In the genomic region with DNA sequence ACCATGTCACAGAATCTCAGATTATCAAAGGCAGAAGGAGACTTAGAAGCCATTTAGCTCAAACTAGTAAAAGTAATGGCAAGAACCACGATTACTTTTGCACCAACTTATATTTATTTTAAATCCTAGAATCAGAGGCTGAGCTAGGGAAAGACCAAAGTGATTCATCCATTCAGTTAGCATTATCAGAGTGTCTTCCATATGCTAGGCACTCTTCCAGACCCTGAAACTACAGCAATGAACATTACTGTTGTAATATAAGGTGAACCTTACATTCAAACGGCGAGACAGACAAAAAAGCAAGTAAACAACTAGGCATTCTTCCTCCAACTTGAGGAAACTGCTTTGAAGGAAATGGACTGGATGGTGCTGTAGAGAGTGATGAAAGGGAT, we compare ENCODE assay signal across 34 cellular contexts. TPM values are rescaled to one million over a fixed set of nuclear protein-coding genes. Genes with fewer than 3 reads are reported as not detected.
DNase-seq lines count a peak whose midpoint lies in the region; ATAC-seq, FAIRE-seq and TF ChIP-seq lines count a peak whose summit lies in the region.
"Had no signal": no experiment of that assay in that cellular context is flagged by ENCODE, and none has a peak within 500 bp of the region (broad histone marks: within the 10 kb centered on the region; RNA-seq: fewer than 3 reads in every experiment).

No MANE protein-coding gene starts in this region.

- 0 out of 2 replicates have a peak overlapping the region, but pooled peaks have one; percentile 11 for H2BK120ac ChIP-seq in IMR-90 (ENCODE audit: low read depth, low read length)

- H3K36me3 ChIP-seq in IMR-90 (ENCODE audit: control insufficient read depth, insufficient read depth, low read length) = no peaks in the 10 kb centered on the region
- no peaks in the 10 kb centered on the region for H3K36me3 ChIP-seq in mammary epithelial cell (ENCODE audit: insufficient read depth, low read length)
- no peaks in the 10 kb centered on the region for H3K36me3 ChIP-seq in esophagus squamous epithelium
- H3K36me3 ChIP-seq: colonic mucosa, thyroid gland had no signal

- H3K14ac ChIP-seq in IMR-90 (replicated peaks; ENCODE audit: low read depth, low read length) = peak overlapping the region; percentile 44; the same call in 1 of the 2 replicates

- H3K4me3 ChIP-seq in A549 = no peak overlapping the region
- H3K4me3 ChIP-seq in IMR-90 (ENCODE audit: insufficient read depth, low read depth, low read length) = no peak overlapping the region
- H3K4me3 ChIP-seq in mammary epithelial cell (replicated peaks in 1 of 3; ENCODE audit: insufficient read depth in 1 of 3, low read depth in 2 of 3, low read length in 3 of 3) = no peak overlapping the region
- H3K4me3 ChIP-seq in esophagus squamous epithelium = no peak overlapping the region
- H3K4me3 ChIP-seq: colonic mucosa, thyroid gland had no signal

- no peak for ATAC-seq in A549
- peak; percentile 53 for ATAC-seq in IMR-90 (ENCODE audit: low read depth)
- no peak for ATAC-seq in foreskin keratinocyte
- ATAC-seq in activated CD8-positive, alpha-beta T cell treated with anti-CD3 and anti-CD28 coated beads, Interleukin-2, amount 10 ng/mL, durations not matched to agents 7 days and 5 days = no peak
- ATAC-seq in GM19452 (IDR thresholded peaks at IDR 0.05; ENCODE audit: unreplicated experiment) = no peak
- ATAC-seq: esophagus mucosa; naive thymus-derived CD8-positive, alpha-beta T cell; stimulated activated naive CD8-positive, alpha-beta T cell treated with anti-CD3 and anti-CD28 coated beads, Interleukin-15, Interleukin-2, amounts not matched to agents 100 U/mL and 50 U/mL, for 24 hours had no signal

- WGBS in A549 (ENCODE audit: missing lambda C conversion rate) = 84% methylated on average over 3 of the region's 3 CpGs
- no CpG with 5 or more reads among the region's 3 CpGs for WGBS in IMR-90 (ENCODE audit: extremely low coverage in 2 of 2, insufficient read length in 1 of 2), 2 experiments
- WGBS in mammary epithelial cell (ENCODE audit: low coverage, missing lambda C conversion rate) = 97% methylated on average over 3 of the region's 3 CpGs
- 70 to 76% methylated on average over 3 of the region's 3 CpGs for WGBS in esophagus squamous epithelium, 2 donors

- peak overlapping the region; percentile 79 for H3K4me2 ChIP-seq in A549
- no peak overlapping the region for H3K4me2 ChIP-seq in IMR-90 (ENCODE audit: low read depth, low read length)
- no peak overlapping the region for H3K4me2 ChIP-seq in mammary epithelial cell (ENCODE audit: insufficient read depth, low read depth, low read length)

- H4K91ac ChIP-seq in IMR-90 (ENCODE audit: insufficient read depth, low read depth, low read length) = peak overlapping the region; percentile 31; the same call in 1 of the 2 replicates

- H3K56ac ChIP-seq in IMR-90 (ENCODE audit: extremely low read depth, insufficient read depth, low read length) = no peak overlapping the region

- intact Hi-C loops in IMR-90 (cut with micrococcal nuclease) (no loop called here), mammary epithelial cell (cut with micrococcal nuclease) (loop anchor here (5.0 kb wide), 1 partner anchor 449 kb away; no protein-coding TSS in a partner anchor), esophagus squamous epithelium (cut with DNase I) (no loop called here)

- no peak for DNase-seq in A549 (ENCODE audit: low read depth in 1 of 2, low spot score in 1 of 2)
- peak; percentile 71 for DNase-seq in IMR-90
- peak; percentile 24 for DNase-seq in mammary epithelial cell
- DNase-seq in foreskin keratinocyte = no peak
- no peak for DNase-seq in activated CD8-positive, alpha-beta T cell treated with anti-CD3 and anti-CD28 coated beads, Interleukin-2, amount 10 ng/mL, durations not matched to agents 7 days and 5 days
- DNase-seq in DMS53 treated with DMSO at 0.1 percent for 48 hours (lab: John Stamatoyannopoulos, UW; ENCODE audit: unreplicated experiment) = no peak
- DNase-seq in esophagus squamous epithelium (lab: John Stamatoyannopoulos, UW) = no peak
- DNase-seq: activated B cell treated with CpG ODN at 0.5 μM for 24 hours; activated CD4-positive, alpha-beta T cell treated with anti-CD3 and anti-CD28 coated beads, Interleukin-2, amount 50 U/mL, for 1 hour; activated naive CD4-positive, alpha-beta T cell treated with anti-CD3 and anti-CD28 coated beads for 36 hours; amniotic stem cell; colonic mucosa; DMS53; effector memory CD4-positive, alpha-beta T cell; GDM1; H9; MM.1S; naive thymus-derived CD8-positive, alpha-beta T cell; NCI-H2081; NCI-H774; occipital lobe; SHP77; stimulated activated naive CD8-positive, alpha-beta T cell treated with anti-CD3 and anti-CD28 coated beads, Interleukin-15, Interleukin-2, amounts not matched to agents 100 U/mL and 50 U/mL, for 24 hours; T1000; thyroid gland had no signal

- H3K4me1 ChIP-seq in A549 (peaks cover 65% of the 10 kb centered on the region), IMR-90 (ENCODE audit: control insufficient read depth, insufficient read depth, low read length) (peaks cover 10% of the 10 kb centered on the region), mammary epithelial cell (ENCODE audit: insufficient read depth, low read length) (peaks cover 67% of the 10 kb centered on the region), foreskin keratinocyte (peaks cover 47% of the 10 kb centered on the region), esophagus squamous epithelium (peaks cover 18 to 68% (median 24%) of the 10 kb centered on the region in 3 donors)
- H3K4me1 ChIP-seq: thyroid gland had no signal

- H3K27ac Mint-ChIP-seq in activated CD8-positive, alpha-beta T cell treated with anti-CD3 and anti-CD28 coated beads, Interleukin-2, amount 10 ng/mL, durations not matched to agents 7 days and 5 days = no peak overlapping the region
- H3K27ac Mint-ChIP-seq: activated B cell treated with CpG ODN at 0.5 μM for 24 hours; activated naive CD4-positive, alpha-beta T cell treated with anti-CD3 and anti-CD28 coated beads for 36 hours; H9; naive thymus-derived CD8-positive, alpha-beta T cell had no signal

- CTCF ChIA-PET in A549 (lab: Yijun Ruan, JAX) = interaction anchor here (0.9 to 19.0 kb wide), 9 partner anchors 9 to 102 kb away, joined by 3 to 386 read pairs (median 17); partner anchors contain the start of genes PDE6A and SLC26A2
- CTCF ChIA-PET in IMR-90 (lab: Yijun Ruan, JAX) = interaction anchor here (1.0 to 1.3 kb wide), 2 partner anchors 25 to 84 kb away, joined by 3 to 5 read pairs; no protein-coding TSS in a partner anchor
- CTCF ChIA-PET in mammary epithelial cell (lab: Charles Lee; ENCODE audit: low non-redundant PET) = no interaction called here
- CTCF ChIA-PET in activated CD8-positive, alpha-beta T cell treated with anti-CD3 and anti-CD28 coated beads, Interleukin-2, amount 10 ng/mL, durations not matched to agents 7 days and 5 days (lab: Charles Lee) = interaction anchor here (0.7 to 1.3 kb wide), 2 partner anchors 22 to 84 kb away, joined by 3 to 5 read pairs; no protein-coding TSS in a partner anchor

- TF ChIP-seq CTCF in A549 (IDR thresholded peaks at IDR 0.05) (no peak), IMR-90 (conservative IDR thresholded peaks at IDR 0.05; ENCODE audit: low read depth, low read length) (no peak), mammary epithelial cell (conservative IDR thresholded peaks at IDR 0.05 in 1 of 2, IDR thresholded peaks at IDR 0.05 in 1 of 2; ENCODE audit: extremely low read depth in 1 of 2, insufficient read depth in 1 of 2, low read depth in 1 of 2, low read length in 2 of 2) (no peak), foreskin keratinocyte (conservative IDR thresholded peaks at IDR 0.05) (no peak), esophagus squamous epithelium (IDR thresholded peaks at IDR 0.05) (no peak)

- H2AFZ ChIP-seq in IMR-90 (replicated peaks; ENCODE audit: low read length, poor library complexity) (peak overlapping the region; percentile 24), mammary epithelial cell (ENCODE audit: low read depth, low read length) (peak overlapping the region; percentile 14)

- no TSS peak for BruUV-seq in IMR-90 (replicated peaks; lab: Mats Ljungman, UMichigan)
- no TSS peak for BruUV-seq in mammary epithelial cell (replicated peaks; lab: Mats Ljungman, UMichigan)

- peak overlapping the region; percentile 17 for H2AK9ac ChIP-seq in IMR-90 (replicated peaks; ENCODE audit: low read depth, low read length, poor library complexity)

- TF ChIP-seq RAD21 in A549 (conservative IDR thresholded peaks at IDR 0.05 in 1 of 2, IDR thresholded peaks at IDR 0.05 in 1 of 2) = no peak
- TF ChIP-seq RAD21 in IMR-90 (IDR thresholded peaks at IDR 0.05; ENCODE audit: low read length) = no peak

- no peak overlapping the region for H4K5ac ChIP-seq in IMR-90 (ENCODE audit: low read depth, low read length)

- H3K27ac ChIP-seq in A549 (peak overlapping the region; percentile 85 to 91), IMR-90 (ENCODE audit: insufficient read depth, low read length) (no peak overlapping the region), mammary epithelial cell (ENCODE audit: insufficient read depth, low read depth, low read length) (peak overlapping the region; percentile 100), foreskin keratinocyte (peak overlapping the region; percentile 66), esophagus squamous epithelium (peak overlapping the region in 2 of 4 donors; percentile 80 to 86)
- H3K27ac ChIP-seq: thyroid gland had no signal

- peak overlapping the region in 1 of 2 experiments; percentile 30; a peak in 1 of 4 replicates for H4K8ac ChIP-seq in IMR-90 (ENCODE audit: low read depth in 2 of 2, low read length in 2 of 2)

- H2BK15ac ChIP-seq in IMR-90 (ENCODE audit: low read depth, low read length) = peak overlapping the region; percentile 51; the same call in 2 of the 3 replicates

- H3K4ac ChIP-seq in IMR-90 (ENCODE audit: low read depth, low read length) = peak overlapping the region; percentile 49

- peak overlapping the region; percentile 46; the same call in 1 of the 2 replicates for H2BK20ac ChIP-seq in IMR-90 (ENCODE audit: low read depth, low read length)

- H3K4me1 Mint-ChIP-seq in activated CD8-positive, alpha-beta T cell treated with anti-CD3 and anti-CD28 coated beads, Interleukin-2, amount 10 ng/mL, durations not matched to agents 7 days and 5 days (ENCODE audit: low read depth) = no peaks in the 10 kb centered on the region
- H3K4me1 Mint-ChIP-seq: activated B cell treated with CpG ODN at 0.5 μM for 24 hours; naive thymus-derived CD8-positive, alpha-beta T cell had no signal

- no peak overlapping the region for H3K18ac ChIP-seq in IMR-90 (ENCODE audit: low read depth, low read length)

- peak overlapping the region; percentile 40; the same call in 1 of the 2 replicates for H3K23ac ChIP-seq in IMR-90 (ENCODE audit: low read depth, low read length)

- peaks cover 20% of the 10 kb centered on the region for H3K9me1 ChIP-seq in IMR-90 (ENCODE audit: insufficient read depth, low read length)

- H3K79me2 ChIP-seq in mammary epithelial cell (ENCODE audit: insufficient read depth, low read length) = no peaks in the 10 kb centered on the region

- H3K9ac ChIP-seq in IMR-90 (ENCODE audit: low read depth, low read length) = no peak overlapping the region
- H3K9ac ChIP-seq in mammary epithelial cell (ENCODE audit: insufficient read depth, low read length) = peak overlapping the region; percentile 7

- no peak overlapping the region for H2BK5ac ChIP-seq in IMR-90 (ENCODE audit: low read depth, low read length, poor library complexity, severe bottlenecking)

- H3K4me3 Mint-ChIP-seq in activated CD8-positive, alpha-beta T cell treated with anti-CD3 and anti-CD28 coated beads, Interleukin-2, amount 10 ng/mL, durations not matched to agents 7 days and 5 days = no peak overlapping the region
- H3K4me3 Mint-ChIP-seq: activated B cell treated with CpG ODN at 0.5 μM for 24 hours; activated naive CD4-positive, alpha-beta T cell treated with anti-CD3 and anti-CD28 coated beads for 36 hours; H9; naive thymus-derived CD8-positive, alpha-beta T cell had no signal

- no peaks in the 10 kb centered on the region for H3K79me1 ChIP-seq in IMR-90 (ENCODE audit: low read depth in 1 of 2, low read length in 2 of 2)

- no peak for FAIRE-seq in A549 (lab: Jason Lieb, UNC)
- FAIRE-seq: GM19239, islet of Langerhans had no signal

- H4K20me1 ChIP-seq in IMR-90 (ENCODE audit: insufficient read depth, low read length) = no peaks in the 10 kb centered on the region
- no peaks in the 10 kb centered on the region for H4K20me1 ChIP-seq in mammary epithelial cell (ENCODE audit: insufficient read depth, low read length)

- dilution Hi-C loops in IMR-90 (cut with HindIII; ENCODE audit: low sequenced_read_pairs, unreplicated experiment) (no loop called here), mammary epithelial cell (cut with HindIII; ENCODE audit: low sequenced_read_pairs) (no loop called here)

- H2AK5ac ChIP-seq in IMR-90 (ENCODE audit: low read depth, low read length) = peak overlapping the region; percentile 42; the same call in 1 of the 2 replicates

- no peak for TF ChIP-seq EP300 in A549 (IDR thresholded peaks at IDR 0.05)

- H3K9me3 Mint-ChIP-seq in activated CD8-positive, alpha-beta T cell treated with anti-CD3 and anti-CD28 coated beads, Interleukin-2, amount 10 ng/mL, durations not matched to agents 7 days and 5 days (ENCODE audit: insufficient read depth) = no peaks in the 10 kb centered on the region
- H3K9me3 Mint-ChIP-seq: activated B cell treated with CpG ODN at 0.5 μM for 24 hours; activated naive CD4-positive, alpha-beta T cell treated with anti-CD3 and anti-CD28 coated beads for 36 hours; H9; naive thymus-derived CD8-positive, alpha-beta T cell had no signal

- in situ Hi-C loops in IMR-90 (cut with MboI; ENCODE audit: low sequenced_read_pairs) (no loop called here), mammary epithelial cell (cut with MboI; ENCODE audit: low sequenced_read_pairs in 2 of 2) (no loop called here)

- TF ChIP-seq POLR2A in A549 (IDR thresholded peaks at IDR 0.05; ENCODE audit: low read length) (no peak), IMR-90 (IDR thresholded peaks at IDR 0.05; ENCODE audit: low read depth, low read length) (no peak), esophagus squamous epithelium (IDR thresholded peaks at IDR 0.05) (no peak)

- no peaks in the 10 kb centered on the region for H3K36me3 Mint-ChIP-seq in activated CD8-positive, alpha-beta T cell treated with anti-CD3 and anti-CD28 coated beads, Interleukin-2, amount 10 ng/mL, durations not matched to agents 7 days and 5 days (ENCODE audit: low read depth)
- H3K36me3 Mint-ChIP-seq: naive thymus-derived CD8-positive, alpha-beta T cell had no signal

- no peaks in the 10 kb centered on the region for H3K9me3 ChIP-seq in A549
- no peaks in the 10 kb centered on the region for H3K9me3 ChIP-seq in IMR-90 (ENCODE audit: control insufficient read depth, insufficient read depth, low read length)
- no peaks in the 10 kb centered on the region for H3K9me3 ChIP-seq in mammary epithelial cell (replicated peaks; ENCODE audit: insufficient read depth, low read length)
- no peaks in the 10 kb centered on the region for H3K9me3 ChIP-seq in esophagus squamous epithelium
- H3K9me3 ChIP-seq: colonic mucosa, thyroid gland had no signal

- peaks cover 8% of the 10 kb centered on the region for H3K27me3 ChIP-seq in IMR-90 (ENCODE audit: control insufficient read depth, insufficient read depth, low read length)
- no peaks in the 10 kb centered on the region for H3K27me3 ChIP-seq in mammary epithelial cell (ENCODE audit: insufficient read depth, low read length)
- no peaks in the 10 kb centered on the region for H3K27me3 ChIP-seq in foreskin keratinocyte
- H3K27me3 ChIP-seq in esophagus squamous epithelium = peaks cover 0 to 6% (median 0%) of the 10 kb centered on the region in 4 donors
- H3K27me3 ChIP-seq: colonic mucosa had no signal

- POLR2A ChIA-PET in A549 (lab: Yijun Ruan, JAX) = interaction anchor here (6.5 kb wide), 1 partner anchor 24 kb away, joined by 61 read pairs; the partner anchor contains the start of gene SLC26A2
- POLR2A ChIA-PET in IMR-90 (lab: Charles Lee; ENCODE audit: unreplicated experiment) = no interaction called here
- POLR2A ChIA-PET in activated CD8-positive, alpha-beta T cell treated with anti-CD3 and anti-CD28 coated beads, Interleukin-2, amount 10 ng/mL, durations not matched to agents 7 days and 5 days (lab: Charles Lee) = no interaction called here

- H3K27me3 Mint-ChIP-seq in activated CD8-positive, alpha-beta T cell treated with anti-CD3 and anti-CD28 coated beads, Interleukin-2, amount 10 ng/mL, durations not matched to agents 7 days and 5 days (ENCODE audit: low read depth) = peaks cover 36% of the 10 kb centered on the region

RNA-seq across cellular contexts. Expression of gene PDE6A, which starts 7.9 kb away (rescaled TPM):
- 0.30 and 0.35 TPM in 2 replicates for polyA plus RNA-seq in A549 (2011; rRNA removed)
- 0.15 and 0.23 TPM in 2 replicates for polyA plus RNA-seq in A549 (2012; cell fraction: cytosol; rRNA removed)
- 0.47 and 0.60 TPM in 2 replicates for polyA plus RNA-seq in A549 (2012; cell fraction: nucleus; rRNA removed)
- 0.20 to 0.30 TPM (median 0.28 TPM) in 3 replicates for polyA plus RNA-seq in A549 (2017; fragmentation: RNase III; extraction: RNeasy Plus Mini Kit Qiagen cat#74134 plus additional on column Dnase treatment)
- 0.39 and 0.41 TPM in 2 replicates for polyA minus RNA-seq in A549 (2011; rRNA and poly(A)+ RNA removed)
- total RNA-seq in IMR-90 (2012; rRNA removed) = not detected in 2 replicates
- polyA plus RNA-seq in IMR-90 (2012; rRNA removed) = not detected in 2 replicates
- polyA plus RNA-seq in IMR-90 (2012; cell fraction: cytosol; rRNA removed) = not detected in 2 replicates
- not detected in 2 replicates for polyA plus RNA-seq in IMR-90 (2012; cell fraction: nucleus; rRNA removed; ENCODE audit: low replicate concordance)
- total RNA-seq in mammary epithelial cell = under 1 TPM; 0.07 to 0.17 TPM
- polyA plus RNA-seq in mammary epithelial cell = 0.06 TPM
- polyA minus RNA-seq in mammary epithelial cell = not detected
- not detected in 2 replicates for total RNA-seq in foreskin keratinocyte
- 0.01 and 0.02 TPM in 2 replicates for polyA plus RNA-seq in foreskin keratinocyte
- not detected for total RNA-seq in activated CD8-positive, alpha-beta T cell treated with anti-CD3 and anti-CD28 coated beads, Interleukin-2, amount 10 ng/mL, durations not matched to agents 7 days and 5 days
- total RNA-seq in esophagus squamous epithelium = 1 to 10 TPM in 2 of 4 donors, under 1 TPM in 2; 0.04 to 3.8 (median 2.2) TPM
- total RNA-seq: activated B cell treated with CpG ODN at 0.5 μM for 24 hours; activated naive CD4-positive, alpha-beta T cell treated with anti-CD3 and anti-CD28 coated beads for 36 hours; glomerular endothelial cell; H9; liver; naive thymus-derived CD8-positive, alpha-beta T cell; occipital lobe; pulmonary artery endothelial cell; skeletal muscle tissue; thyroid gland had no signal
- polyA plus RNA-seq: BJ; naive thymus-derived CD8-positive, alpha-beta T cell had no signal

RNA-seq across cellular contexts. Expression of gene SLC26A2, which starts 23.9 kb away (rescaled TPM):
- 23.2 and 31.9 TPM in 2 replicates for polyA plus RNA-seq in A549 (2011; rRNA removed)
- polyA plus RNA-seq in A549 (2012; cell fraction: cytosol; rRNA removed) = 5.2 and 6.7 TPM in 2 replicates
- polyA plus RNA-seq in A549 (2012; cell fraction: nucleus; rRNA removed) = 6.1 and 12.5 TPM in 2 replicates
- 28.4 to 33.5 TPM (median 32.2 TPM) in 3 replicates for polyA plus RNA-seq in A549 (2017; fragmentation: RNase III; extraction: RNeasy Plus Mini Kit Qiagen cat#74134 plus additional on column Dnase treatment)
- 49.3 and 53.2 TPM in 2 replicates for polyA minus RNA-seq in A549 (2011; rRNA and poly(A)+ RNA removed)
- total RNA-seq in IMR-90 (2012; rRNA removed) = 9.9 and 12.8 TPM in 2 replicates
- 1.5 and 2.2 TPM in 2 replicates for polyA plus RNA-seq in IMR-90 (2012; rRNA removed)
- 0.38 and 0.51 TPM in 2 replicates for polyA plus RNA-seq in IMR-90 (2012; cell fraction: cytosol; rRNA removed)
- 0.26 and 1.9 TPM in 2 replicates for polyA plus RNA-seq in IMR-90 (2012; cell fraction: nucleus; rRNA removed; ENCODE audit: low replicate concordance)
- total RNA-seq in mammary epithelial cell = 10 to 100 TPM; 18.1 to 63.2 TPM
- polyA plus RNA-seq in mammary epithelial cell = 12.8 TPM
- 39.1 TPM for polyA minus RNA-seq in mammary epithelial cell
- total RNA-seq in foreskin keratinocyte = 11.0 and 13.4 TPM in 2 replicates
- 2.1 and 2.3 TPM in 2 replicates for polyA plus RNA-seq in foreskin keratinocyte
- 1 to 10 TPM; 7.6 to 8.0 TPM for total RNA-seq in activated CD8-positive, alpha-beta T cell treated with anti-CD3 and anti-CD28 coated beads, Interleukin-2, amount 10 ng/mL, durations not matched to agents 7 days and 5 days
- total RNA-seq in esophagus squamous epithelium = 10 to 100 TPM in 3 of 4 donors, 1 to 10 TPM in 1; 6.3 to 46.3 (median 29.6) TPM

Comparison
In these comparisons a context has a peak if more than half of its experiments do, and no peak if none do; other contexts are left out.
1. DNase-seq: peak in IMR-90 (single experiment) and mammary epithelial cell (single experiment); none in A549 (0 of 2), foreskin keratinocyte (0 of 2), activated CD8-positive, alpha-beta T cell treated with anti-CD3 and anti-CD28 coated beads, Interleukin-2, amount 10 ng/mL, durations not matched to agents 7 days and 5 days (single experiment), DMS53 treated with DMSO at 0.1 percent for 48 hours (single experiment) and esophagus squamous epithelium (single experiment).